Comparison of ENCODE assay signal across 21 cellular contexts in the genomic region with DNA sequence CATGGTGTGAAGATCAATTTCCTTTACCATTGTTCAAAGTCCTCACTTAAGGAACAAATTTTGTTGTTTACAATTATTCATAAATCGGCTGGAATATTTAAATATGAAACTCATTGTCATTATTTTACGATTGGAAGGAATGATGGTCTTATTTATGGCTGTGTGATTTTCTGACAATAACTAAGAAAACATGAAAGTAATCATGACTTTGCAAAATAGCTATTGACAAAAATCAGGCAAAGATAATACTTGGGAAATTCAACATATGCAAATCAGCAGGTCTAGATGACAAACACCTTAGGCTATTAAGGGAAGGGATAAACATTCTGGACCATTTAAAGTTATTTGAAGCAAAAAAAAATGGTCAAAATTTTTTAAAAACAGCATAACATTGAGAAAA.
"Had no signal": no experiment of that assay in that cellular context is flagged by ENCODE, and none has a peak within 500 bp of the region (broad histone marks: within the 10 kb centered on the region; RNA-seq: fewer than 3 reads in every experiment).

No MANE protein-coding gene starts in this region.

- H3K27ac ChIP-seq: coronary artery, dorsolateral prefrontal cortex, esophagus muscularis mucosa, foreskin keratinocyte, gastroesophageal sphincter, heart right ventricle, left lung, lower lobe of right lung had no signal

- FAIRE-seq: endothelial cell of umbilical vein, islet of Langerhans, keratinocyte had no signal

- DNase-seq: dermis blood vessel endothelial cell; dorsolateral prefrontal cortex; effector CD4-positive, alpha-beta T cell; effector memory CD4-positive, alpha-beta T cell; foreskin keratinocyte; heart right ventricle; hippocampal formation; left cardiac atrium; left lung; left ventricle myocardium superior; lower lobe of right lung; mesenchymal stem cell; mucosa of descending colon; naive B cell had no signal

- H3K4me3 ChIP-seq: coronary artery, dorsolateral prefrontal cortex, esophagus muscularis mucosa, gastroesophageal sphincter, heart right ventricle, left lung, lower lobe of right lung, mucosa of descending colon had no signal

- H3K4me1 Mint-ChIP-seq: naive B cell had no signal

- H3K27me3 ChIP-seq: dorsolateral prefrontal cortex, esophagus muscularis mucosa, foreskin keratinocyte, gastroesophageal sphincter, heart right ventricle, left lung had no signal

- ATAC-seq: foreskin keratinocyte, gastroesophageal sphincter, heart right ventricle, left cardiac atrium, left lung, left ventricle myocardium superior, lower lobe of right lung, mucosa of descending colon had no signal

- H3K9me3 ChIP-seq: esophagus muscularis mucosa, gastroesophageal sphincter, lower lobe of right lung had no signal

- H3K36me3 ChIP-seq: esophagus muscularis mucosa, gastroesophageal sphincter, heart right ventricle, left lung, lower lobe of right lung had no signal

- H3K27me3 Mint-ChIP-seq: naive B cell had no signal

- H3K4me3 Mint-ChIP-seq: mesothelial cell of epicardium, naive B cell had no signal

- H3K27ac Mint-ChIP-seq: mesothelial cell of epicardium, naive B cell had no signal

- H3K36me3 Mint-ChIP-seq: mesothelial cell of epicardium, naive B cell had no signal

- H3K4me1 ChIP-seq: esophagus muscularis mucosa, foreskin keratinocyte, gastroesophageal sphincter, heart right ventricle, left lung, lower lobe of right lung had no signal
